ENCODE assay signal across 15 cellular contexts in genomic region chr15:36334059-36334458, GRCh38.
DNase-seq lines count a peak whose midpoint lies in the region; TF ChIP-seq lines count a peak whose summit lies in the region.
"Had no signal": no experiment of that assay in that cellular context is flagged by ENCODE, and none has a peak within 500 bp of the region (broad histone marks: within the 10 kb centered on the region; RNA-seq: fewer than 3 reads in every experiment).

No MANE protein-coding gene starts in this region.

- peaks cover under 1% of the 10 kb centered on the region for H3K9me3 ChIP-seq in endodermal cell (ENCODE audit: control insufficient read depth, low read length)
- no peaks in the 10 kb centered on the region for H3K9me3 ChIP-seq in Karpas-422 (ENCODE audit: low read length)
- H3K9me3 ChIP-seq: uterus had no signal

- H3K9ac ChIP-seq in endodermal cell (ENCODE audit: extremely low read depth, low read length, poor library complexity, severe bottlenecking) (no peak overlapping the region), Karpas-422 (ENCODE audit: low read length) (no peak overlapping the region)
- H3K9ac ChIP-seq: KMS-11 had no signal

- H3K27me3 Mint-ChIP-seq in endodermal cell (ENCODE audit: insufficient read depth) = no peaks in the 10 kb centered on the region
- no peaks in the 10 kb centered on the region for H3K27me3 Mint-ChIP-seq in nephron (ENCODE audit: low read depth)
- H3K27me3 Mint-ChIP-seq: CD4-positive, CD25-positive, alpha-beta regulatory T cell; naive B cell had no signal

- no peak overlapping the region for H2AFZ ChIP-seq in Karpas-422 (ENCODE audit: low read length)

- H3K9me2 ChIP-seq in Karpas-422 (replicated peaks; ENCODE audit: insufficient read depth, low read length) = no peaks in the 10 kb centered on the region

- H3K27me3 ChIP-seq in endodermal cell (ENCODE audit: control insufficient read depth, insufficient read depth, low read length, poor library complexity, severe bottlenecking) (no peaks in the 10 kb centered on the region), Karpas-422 (ENCODE audit: low read length) (no peaks in the 10 kb centered on the region)
- H3K27me3 ChIP-seq: uterus had no signal

- H3K4me3 ChIP-seq in endodermal cell (ENCODE audit: low read length) = no peak overlapping the region
- no peak overlapping the region for H3K4me3 ChIP-seq in Karpas-422 (ENCODE audit: low read length)
- H3K4me3 ChIP-seq: uterus had no signal

- no peak overlapping the region for H3K4me2 ChIP-seq in Karpas-422 (ENCODE audit: low read depth, low read length, poor library complexity, severe bottlenecking)
- H3K4me2 ChIP-seq: KMS-11 had no signal

- H4K20me1 ChIP-seq in Karpas-422 (ENCODE audit: insufficient read depth, low read depth, low read length) = no peaks in the 10 kb centered on the region

- H3K4me1 Mint-ChIP-seq in endodermal cell (peaks cover 8% of the 10 kb centered on the region), nephron (peaks cover 6% of the 10 kb centered on the region)
- H3K4me1 Mint-ChIP-seq: CD4-positive, CD25-positive, alpha-beta regulatory T cell; naive B cell had no signal

- H3K27ac ChIP-seq in endodermal cell (ENCODE audit: low read depth, low read length) (peak overlapping the region; percentile 29), Karpas-422 (ENCODE audit: low read length) (no peak overlapping the region)
- H3K27ac ChIP-seq: KMS-11, uterus had no signal

- no peaks in the 10 kb centered on the region for H3K4me1 ChIP-seq in endodermal cell (ENCODE audit: control insufficient read depth, insufficient read depth, low read length)
- H3K4me1 ChIP-seq in Karpas-422 (ENCODE audit: low read length) = no peaks in the 10 kb centered on the region
- H3K4me1 ChIP-seq: uterus had no signal

- H3K4me3 Mint-ChIP-seq in endodermal cell (no peak overlapping the region), nephron (no peak overlapping the region)
- H3K4me3 Mint-ChIP-seq: CD4-positive, CD25-positive, alpha-beta regulatory T cell; naive B cell had no signal

- WGBS in endodermal cell (ENCODE audit: insufficient coverage in 1 of 2, insufficient read length in 1 of 2), 2 experiments = 71 to 90% methylated on average over 3 of the region's 3 CpGs

- TF ChIP-seq CTCF in endodermal cell (conservative IDR thresholded peaks at IDR 0.05) (no peak), nephron (IDR thresholded peaks at IDR 0.05; ENCODE audit: unreplicated experiment in 3 of 3) (no peak)

- no peaks in the 10 kb centered on the region for H3K79me2 ChIP-seq in Karpas-422 (ENCODE audit: low read length)

- H3K27ac Mint-ChIP-seq in endodermal cell = no peak overlapping the region
- peak overlapping the region in 2 of 3 experiments; percentile 50 to 75 for H3K27ac Mint-ChIP-seq in nephron
- H3K27ac Mint-ChIP-seq: CD4-positive, CD25-positive, alpha-beta regulatory T cell; naive B cell had no signal

- H3K9me3 Mint-ChIP-seq in endodermal cell (peaks cover 3% of the 10 kb centered on the region), nephron (peaks cover 7% of the 10 kb centered on the region)

- no peaks in the 10 kb centered on the region for H3K36me3 ChIP-seq in endodermal cell (ENCODE audit: control insufficient read depth, insufficient read depth, low read length)
- H3K36me3 ChIP-seq in Karpas-422 (ENCODE audit: insufficient read depth, low read length) = no peaks in the 10 kb centered on the region
- H3K36me3 ChIP-seq: uterus had no signal

- H3K36me3 Mint-ChIP-seq in endodermal cell (ENCODE audit: low read depth) (no peaks in the 10 kb centered on the region), nephron (ENCODE audit: low read depth) (no peaks in the 10 kb centered on the region)
- H3K36me3 Mint-ChIP-seq: CD4-positive, CD25-positive, alpha-beta regulatory T cell; naive B cell had no signal

- peak; percentile 46 for DNase-seq in Daoy (ENCODE audit: low read depth)
- DNase-seq in OCI-M1 (lab: John Stamatoyannopoulos, UW) = peak; percentile 90
- DNase-seq in endodermal cell = no peak
- no peak for DNase-seq in T-helper 2 cell
- DNase-seq in retina = no peak
- DNase-seq in Karpas-422 = no peak
- DNase-seq in stimulated activated CD8-positive, alpha-beta memory T cell treated with anti-CD3 and anti-CD28 coated beads, Interleukin-4, amount 100 ng/mL, for 48 hours = no peak
- DNase-seq: activated CD8-positive, alpha-beta memory T cell treated with anti-CD3 and anti-CD28 coated beads, Interleukin-2, amount 50 U/mL, for 4 hours; CD4-positive, CD25-positive, alpha-beta regulatory T cell; effector memory CD4-positive, alpha-beta T cell; GOT3; naive B cell; uterus had no signal

Comparison
In these comparisons a context has a peak if more than half of its experiments do, and no peak if none do; other contexts are left out.
1. DNase-seq: peak in Daoy (single experiment) and OCI-M1 (single experiment); none in endodermal cell (single experiment), T-helper 2 cell (0 of 5), retina (single experiment), Karpas-422 (single experiment) and stimulated activated CD8-positive, alpha-beta memory T cell treated with anti-CD3 and anti-CD28 coated beads, Interleukin-4, amount 100 ng/mL, for 48 hours (single experiment).